12 cellular contexts compared by ENCODE assay signal in genomic region chr7:105768898-105769507, GRCh38.
DNase-seq lines count a peak whose midpoint lies in the region; ATAC-seq, FAIRE-seq and TF ChIP-seq lines count a peak whose summit lies in the region.
"Had no signal": no experiment of that assay in that cellular context is flagged by ENCODE, and none has a peak within 500 bp of the region (broad histone marks: within the 10 kb centered on the region; RNA-seq: fewer than 3 reads in every experiment).

No MANE protein-coding gene starts in this region.

- H3K9me3 Mint-ChIP-seq in central memory CD8-positive, alpha-beta T cell: no peaks in the 10 kb centered on the region
- H3K9me3 Mint-ChIP-seq in stimulated activated memory B cell treated with anti-CD40 and anti-IgM and Interleukin-4, amounts not matched to agents 10 μg/mL and 1 μg/mL and 100 μg/mL, for 72 hours: no peaks in the 10 kb centered on the region
- H3K9me3 Mint-ChIP-seq: CD8-positive, alpha-beta T cell had no signal

- ATAC-seq in GM18867 (IDR thresholded peaks at IDR 0.05; ENCODE audit: unreplicated experiment) (peak; percentile 47), HG02885 (IDR thresholded peaks at IDR 0.05; ENCODE audit: poor library complexity, unreplicated experiment) (peak; percentile 56)
- ATAC-seq in central memory CD8-positive, alpha-beta T cell (replicated peaks; ENCODE audit: extremely low read depth, poor library complexity, severe bottlenecking): no peak
- no peak for ATAC-seq in stimulated activated memory B cell treated with anti-CD40 and anti-IgM and Interleukin-4, amounts not matched to agents 10 μg/mL and 1 μg/mL and 100 μg/mL, for 72 hours
- ATAC-seq: CD8-positive, alpha-beta T cell had no signal

- H3K27me3 Mint-ChIP-seq in central memory CD8-positive, alpha-beta T cell: no peaks in the 10 kb centered on the region
- H3K27me3 Mint-ChIP-seq in stimulated activated memory B cell treated with anti-CD40 and anti-IgM and Interleukin-4, amounts not matched to agents 10 μg/mL and 1 μg/mL and 100 μg/mL, for 72 hours: no peaks in the 10 kb centered on the region

- no peak overlapping the region for H3K4me3 Mint-ChIP-seq in central memory CD8-positive, alpha-beta T cell
- peak overlapping the region; percentile 58 for H3K4me3 Mint-ChIP-seq in stimulated activated memory B cell treated with anti-CD40 and anti-IgM and Interleukin-4, amounts not matched to agents 10 μg/mL and 1 μg/mL and 100 μg/mL, for 72 hours
- H3K4me3 Mint-ChIP-seq: CD8-positive, alpha-beta T cell had no signal

- peak overlapping the region; percentile 55 for H3K27ac Mint-ChIP-seq in central memory CD8-positive, alpha-beta T cell (ENCODE audit: low read depth)
- H3K27ac Mint-ChIP-seq in stimulated activated memory B cell treated with anti-CD40 and anti-IgM and Interleukin-4, amounts not matched to agents 10 μg/mL and 1 μg/mL and 100 μg/mL, for 72 hours: peak overlapping the region; percentile 78
- H3K27ac Mint-ChIP-seq: CD8-positive, alpha-beta T cell had no signal

- no peak for DNase-seq in central memory CD8-positive, alpha-beta T cell (ENCODE audit: low spot score in 2 of 2)
- no peak for DNase-seq in frontal cortex (ENCODE audit: low spot score in 2 of 2)
- DNase-seq in H54 (ENCODE audit: insufficient read length, low spot score): no peak
- DNase-seq in medulla oblongata (ENCODE audit: extremely low spot score): no peak
- DNase-seq: CD8-positive, alpha-beta T cell; NCI-H1092; NCI-H1694; SHP77 had no signal

- peaks cover 6% of the 10 kb centered on the region for H3K36me3 Mint-ChIP-seq in central memory CD8-positive, alpha-beta T cell (ENCODE audit: insufficient read depth)
- no peaks in the 10 kb centered on the region for H3K36me3 Mint-ChIP-seq in stimulated activated memory B cell treated with anti-CD40 and anti-IgM and Interleukin-4, amounts not matched to agents 10 μg/mL and 1 μg/mL and 100 μg/mL, for 72 hours

- no peak for TF ChIP-seq POLR2A in H54 (IDR thresholded peaks at IDR 0.05; ENCODE audit: low read depth, low read length)

- FAIRE-seq in frontal cortex (lab: Jason Lieb, UNC): no peak
- no peak for FAIRE-seq in H54 (lab: Jason Lieb, UNC)
- FAIRE-seq: D721Med had no signal

- H3K4me1 Mint-ChIP-seq in central memory CD8-positive, alpha-beta T cell: peaks cover 36% of the 10 kb centered on the region
- peaks cover 69% of the 10 kb centered on the region for H3K4me1 Mint-ChIP-seq in stimulated activated memory B cell treated with anti-CD40 and anti-IgM and Interleukin-4, amounts not matched to agents 10 μg/mL and 1 μg/mL and 100 μg/mL, for 72 hours

Comparison
In these comparisons a context has a peak if more than half of its experiments do, and no peak if none do; other contexts are left out.
1. ATAC-seq: peak in GM18867 (single experiment) and HG02885 (single experiment); none in central memory CD8-positive, alpha-beta T cell (single experiment) and stimulated activated memory B cell treated with anti-CD40 and anti-IgM and Interleukin-4, amounts not matched to agents 10 μg/mL and 1 μg/mL and 100 μg/mL, for 72 hours (single experiment).